Comparison of ENCODE assay signal across 11 cellular contexts in genomic region chr2:54092940-54093339, GRCh38. TPM values are rescaled to one million over a fixed set of nuclear protein-coding genes. Genes with fewer than 3 reads are reported as not detected.
DNase-seq lines count a peak whose midpoint lies in the region; ATAC-seq, FAIRE-seq and TF ChIP-seq lines count a peak whose summit lies in the region.
"Had no signal": no experiment of that assay in that cellular context is flagged by ENCODE, and none has a peak within 500 bp of the region (broad histone marks: within the 10 kb centered on the region; RNA-seq: fewer than 3 reads in every experiment).

No MANE protein-coding gene starts in this region.

- peaks cover 6% of the 10 kb centered on the region for H3K9me3 Mint-ChIP-seq in activated CD4-positive, alpha-beta T cell treated with anti-CD3 and anti-CD28 coated beads, Interleukin-2, amount 10 ng/mL, durations not matched to agents 7 days and 5 days
- peaks cover 0 to 5% (median 0%) of the 10 kb centered on the region in 9 donors for H3K9me3 Mint-ChIP-seq in naive thymus-derived CD8-positive, alpha-beta T cell
- H3K9me3 Mint-ChIP-seq: activated naive CD4-positive, alpha-beta T cell treated with anti-CD3 and anti-CD28 coated beads for 36 hours had no signal

- H3K27ac ChIP-seq in breast epithelium (no peak overlapping the region), pancreas (no peak overlapping the region)

- TF ChIP-seq CTCF in breast epithelium (IDR thresholded peaks at IDR 0.05) (no peak), pancreas (IDR thresholded peaks at IDR 0.05) (no peak)

- peak overlapping the region; percentile 37 for H3K27ac Mint-ChIP-seq in activated CD4-positive, alpha-beta T cell treated with anti-CD3 and anti-CD28 coated beads, Interleukin-2, amount 10 ng/mL, durations not matched to agents 7 days and 5 days
- H3K27ac Mint-ChIP-seq in naive thymus-derived CD8-positive, alpha-beta T cell = peak overlapping the region in 8 of 10 donors; percentile 13 to 84 (median 59)
- H3K27ac Mint-ChIP-seq: activated naive CD4-positive, alpha-beta T cell treated with anti-CD3 and anti-CD28 coated beads for 36 hours had no signal

- TF ChIP-seq POLR2A in breast epithelium (IDR thresholded peaks at IDR 0.05) = no peak

- H3K4me3 Mint-ChIP-seq in activated CD4-positive, alpha-beta T cell treated with anti-CD3 and anti-CD28 coated beads, Interleukin-2, amount 10 ng/mL, durations not matched to agents 7 days and 5 days = no peak overlapping the region
- H3K4me3 Mint-ChIP-seq in naive thymus-derived CD8-positive, alpha-beta T cell = peak overlapping the region in 4 of 10 donors; percentile 5 to 34 (median 20)
- H3K4me3 Mint-ChIP-seq: activated naive CD4-positive, alpha-beta T cell treated with anti-CD3 and anti-CD28 coated beads for 36 hours had no signal

- CTCF ChIA-PET in activated CD4-positive, alpha-beta T cell treated with anti-CD3 and anti-CD28 coated beads, Interleukin-2, amount 10 ng/mL, durations not matched to agents 7 days and 5 days (lab: Charles Lee) = interaction anchor here (2.0 kb wide), 1 partner anchor 14 kb away, joined by 11 read pairs; no protein-coding TSS in a partner anchor

- intact Hi-C loops in breast epithelium (cut with DNase I; ENCODE audit: low total_unique reads) = no loop called here
- intact Hi-C loops in pancreas (cut with DNase I) = no loop called here

- ATAC-seq in naive thymus-derived CD8-positive, alpha-beta T cell = peak in 1 of 2 donors; percentile 30
- no peak for ATAC-seq in pancreas

- H3K27me3 ChIP-seq in H7 (ENCODE audit: control insufficient read depth, insufficient read depth, low read length) = no peaks in the 10 kb centered on the region
- no peaks in the 10 kb centered on the region for H3K27me3 ChIP-seq in breast epithelium
- no peaks in the 10 kb centered on the region for H3K27me3 ChIP-seq in pancreas

- H3K36me3 ChIP-seq in H7 (replicated peaks; ENCODE audit: control insufficient read depth, insufficient read depth, low read length) (no peaks in the 10 kb centered on the region), breast epithelium (no peaks in the 10 kb centered on the region), pancreas (no peaks in the 10 kb centered on the region)

- WGBS in pancreas, 2 donors = 79 to 81% methylated on average over 4 of the region's 4 CpGs

- POLR2A ChIA-PET in activated CD4-positive, alpha-beta T cell treated with anti-CD3 and anti-CD28 coated beads, Interleukin-2, amount 10 ng/mL, durations not matched to agents 7 days and 5 days (lab: Charles Lee) = no interaction called here
- POLR2A ChIA-PET in naive thymus-derived CD8-positive, alpha-beta T cell (lab: Charles Lee) = no interaction called here

- no peaks in the 10 kb centered on the region for H3K9me3 ChIP-seq in breast epithelium
- no peaks in the 10 kb centered on the region for H3K9me3 ChIP-seq in pancreas

- H3K4me3 ChIP-seq in H7 (ENCODE audit: insufficient read depth, low read depth, low read length) (no peak overlapping the region), breast epithelium (no peak overlapping the region), pancreas (no peak overlapping the region)
- H3K4me3 ChIP-seq in Jurkat, Clone E6-1 (ENCODE audit: low read length) = no peak overlapping the region

- no peaks in the 10 kb centered on the region for H3K27me3 Mint-ChIP-seq in activated CD4-positive, alpha-beta T cell treated with anti-CD3 and anti-CD28 coated beads, Interleukin-2, amount 10 ng/mL, durations not matched to agents 7 days and 5 days
- no peaks in the 10 kb centered on the region for H3K27me3 Mint-ChIP-seq in naive thymus-derived CD8-positive, alpha-beta T cell

- no peak for DNase-seq in activated CD4-positive, alpha-beta T cell treated with anti-CD3 and anti-CD28 coated beads, Interleukin-2, amount 10 ng/mL, durations not matched to agents 7 days and 5 days
- no peak for DNase-seq in activated CD4-positive, alpha-beta T cell treated with anti-CD3 and anti-CD28 coated beads, Interleukin-2, amount 50 U/mL, for 1 hour
- peak; percentile 46 for DNase-seq in H7
- DNase-seq in Jurkat, Clone E6-1 (ENCODE audit: low read depth, low spot score) = peak; percentile 70
- DNase-seq in naive thymus-derived CD8-positive, alpha-beta T cell = no peak
- no peak for DNase-seq in activated CD4-positive, alpha-beta T cell treated with anti-CD3 and anti-CD28 coated beads, Interleukin-2, amount 50 U/mL, for 48 hours
- DNase-seq in breast epithelium (ENCODE audit: low spot score in 2 of 2) = no peak
- DNase-seq in pancreas = no peak
- DNase-seq: activated naive CD4-positive, alpha-beta T cell treated with anti-CD3 and anti-CD28 coated beads for 36 hours; midbrain; stimulated activated CD4-positive, alpha-beta T cell treated with anti-CD3 and anti-CD28 coated beads, Interleukin-1b, Interleukin-23, amount 100 ng/mL, for 48 hours had no signal

- peaks cover 21% of the 10 kb centered on the region for H3K4me1 Mint-ChIP-seq in activated CD4-positive, alpha-beta T cell treated with anti-CD3 and anti-CD28 coated beads, Interleukin-2, amount 10 ng/mL, durations not matched to agents 7 days and 5 days
- H3K4me1 Mint-ChIP-seq in naive thymus-derived CD8-positive, alpha-beta T cell = peaks cover 10 to 29% (median 15%) of the 10 kb centered on the region in 4 donors

- no peaks in the 10 kb centered on the region for H3K4me1 ChIP-seq in breast epithelium
- H3K4me1 ChIP-seq in pancreas = peaks cover 0 to 9% (median 6%) of the 10 kb centered on the region in 3 donors

- peaks cover 4% of the 10 kb centered on the region for H3K36me3 Mint-ChIP-seq in activated CD4-positive, alpha-beta T cell treated with anti-CD3 and anti-CD28 coated beads, Interleukin-2, amount 10 ng/mL, durations not matched to agents 7 days and 5 days (ENCODE audit: low read depth)
- peaks cover 0 to 9% (median 3%) of the 10 kb centered on the region in 3 donors for H3K36me3 Mint-ChIP-seq in naive thymus-derived CD8-positive, alpha-beta T cell

- no peak for FAIRE-seq in pancreas (lab: Jason Lieb, UNC)

RNA-seq across cellular contexts. Expression of gene ACYP2, which starts 22.5 kb away (rescaled TPM):
- total RNA-seq in activated CD4-positive, alpha-beta T cell treated with anti-CD3 and anti-CD28 coated beads, Interleukin-2, amount 10 ng/mL, durations not matched to agents 7 days and 5 days = 10 to 100 TPM; 12.9 to 13.1 TPM
- 3.7 and 5.2 TPM in 2 replicates for total RNA-seq in H7 (2014; rRNA removed; shearing (Covaris generic))
- polyA plus RNA-seq in Jurkat, Clone E6-1 (2012; ENCODE audit: insufficient read depth, insufficient read length) = 13.7 TPM
- total RNA-seq in naive thymus-derived CD8-positive, alpha-beta T cell = 10 to 100 TPM; 14.3 to 18.1 TPM
- polyA plus RNA-seq in naive thymus-derived CD8-positive, alpha-beta T cell = 10 to 100 TPM; 12.4 to 13.2 (median 12.5) TPM
- total RNA-seq in breast epithelium = 10 to 100 TPM; 19.3 to 39.2 (median 27.8) TPM
- total RNA-seq in pancreas = 10 to 100 TPM in 3 of 6 donors, 1 to 10 TPM in 3; 8.0 to 12.9 (median 9.4) TPM
- polyA plus RNA-seq in pancreas = 10 to 100 TPM; 15.1 to 18.0 TPM

Comparison
In these comparisons a context has a peak if more than half of its experiments do, and no peak if none do; other contexts are left out.
1. DNase-seq: peak in H7 (single experiment) and Jurkat, Clone E6-1 (single experiment); none in activated CD4-positive, alpha-beta T cell treated with anti-CD3 and anti-CD28 coated beads, Interleukin-2, amount 10 ng/mL, durations not matched to agents 7 days and 5 days (single experiment), activated CD4-positive, alpha-beta T cell treated with anti-CD3 and anti-CD28 coated beads, Interleukin-2, amount 50 U/mL, for 1 hour (single experiment), naive thymus-derived CD8-positive, alpha-beta T cell (0 of 10), activated CD4-positive, alpha-beta T cell treated with anti-CD3 and anti-CD28 coated beads, Interleukin-2, amount 50 U/mL, for 48 hours (0 of 2), breast epithelium (0 of 2) and pancreas (0 of 6).